ENCODE assay signal across 8 cellular contexts in genomic region chr4:38160487-38161207, GRCh38.
DNase-seq lines count a peak whose midpoint lies in the region; ATAC-seq, FAIRE-seq and TF ChIP-seq lines count a peak whose summit lies in the region.

No MANE protein-coding gene starts in this region.

- H3K4me1 ChIP-seq in Karpas-422 (ENCODE audit: low read length) (peaks cover 8% of the 10 kb centered on the region), upper lobe of right lung (peaks cover 1% of the 10 kb centered on the region), BE2C (peaks cover 4% of the 10 kb centered on the region; the same call in 1 of the 2 replicates)

- H3K9me2 ChIP-seq in Karpas-422 (replicated peaks; ENCODE audit: insufficient read depth, low read length): no peaks in the 10 kb centered on the region

- H3K4me3 ChIP-seq in Karpas-422 (ENCODE audit: low read length): no peak overlapping the region
- H3K4me3 ChIP-seq in upper lobe of right lung: no peak overlapping the region
- no peak overlapping the region for H3K4me3 ChIP-seq in BE2C (ENCODE audit: low read depth, low read length)

- intact Hi-C loops in upper lobe of right lung (cut with DNase I): loop anchor here (10.0 kb wide), 1 partner anchor 96 kb away; no protein-coding TSS in a partner anchor

- TF ChIP-seq POLR2A in GM12892 (IDR thresholded peaks at IDR 0.05; ENCODE audit: low read depth, low read length): no peak

- H3K27ac ChIP-seq in Karpas-422 (ENCODE audit: low read length) (no peak overlapping the region), upper lobe of right lung (no peak overlapping the region)

- ATAC-seq in T-helper 17 cell (peak; percentile 91), upper lobe of right lung (peak; percentile 80)

- no peaks in the 10 kb centered on the region for H3K79me2 ChIP-seq in Karpas-422 (ENCODE audit: low read length)

- H3K27me3 ChIP-seq in Karpas-422 (ENCODE audit: low read length) (0 out of 2 replicates have a peak, but pooled peaks cover 4% of the 10 kb centered on the region), upper lobe of right lung (no peaks in the 10 kb centered on the region), BE2C (no peaks in the 10 kb centered on the region)

- H3K4me1 Mint-ChIP-seq in T-helper 17 cell (peaks cover 24% of the 10 kb centered on the region), chondrocyte (ENCODE audit: low read depth) (peaks cover 22% of the 10 kb centered on the region)

- H2AFZ ChIP-seq in Karpas-422 (ENCODE audit: low read length): no peak overlapping the region

- H3K27ac Mint-ChIP-seq in T-helper 17 cell (peak overlapping the region; percentile 96), chondrocyte (ENCODE audit: unreplicated experiment) (peak overlapping the region; percentile 45)

- FAIRE-seq in GM12892 (lab: Jason Lieb, UNC): peak; percentile 72

- H3K9me3 ChIP-seq in Karpas-422 (ENCODE audit: low read length) (no peaks in the 10 kb centered on the region), T-helper 17 cell (ENCODE audit: control insufficient read depth, low read length, poor library complexity, severe bottlenecking) (peaks cover 5% of the 10 kb centered on the region), upper lobe of right lung (no peaks in the 10 kb centered on the region), BE2C (no peaks in the 10 kb centered on the region)

- no peaks in the 10 kb centered on the region for H3K27me3 Mint-ChIP-seq in T-helper 17 cell
- H3K27me3 Mint-ChIP-seq in chondrocyte (ENCODE audit: low read depth): no peaks in the 10 kb centered on the region

- no peak overlapping the region for H3K4me2 ChIP-seq in Karpas-422 (ENCODE audit: low read depth, low read length, poor library complexity, severe bottlenecking)

- TF ChIP-seq CTCF in chondrocyte (IDR thresholded peaks at IDR 0.05) (no peak), upper lobe of right lung (IDR thresholded peaks at IDR 0.05) (no peak), BE2C (IDR thresholded peaks at IDR 0.05; ENCODE audit: low read depth, low read length) (no peak)

- no peaks in the 10 kb centered on the region for H4K20me1 ChIP-seq in Karpas-422 (ENCODE audit: insufficient read depth, low read depth, low read length)

- H3K9me3 Mint-ChIP-seq in chondrocyte (ENCODE audit: low read depth): peaks cover 8% of the 10 kb centered on the region

- H3K4me3 Mint-ChIP-seq in T-helper 17 cell (no peak overlapping the region), chondrocyte (ENCODE audit: unreplicated experiment) (no peak overlapping the region)

- H3K36me3 ChIP-seq in Karpas-422 (ENCODE audit: insufficient read depth, low read length): no peaks in the 10 kb centered on the region
- H3K36me3 ChIP-seq in upper lobe of right lung: no peaks in the 10 kb centered on the region
- H3K36me3 ChIP-seq in BE2C: no peaks in the 10 kb centered on the region

- H3K36me3 Mint-ChIP-seq in T-helper 17 cell (ENCODE audit: low read depth) (peaks cover 3% of the 10 kb centered on the region), chondrocyte (ENCODE audit: low read depth) (peaks cover 4% of the 10 kb centered on the region)

- DNase-seq in GM12892 (ENCODE audit: insufficient read length) (peak; percentile 32), H4 (ENCODE audit: low spot score) (peak; percentile 69), Karpas-422 (peak; percentile 60), T-helper 17 cell (peak in 2 of 3 donors; percentile 19 to 46), chondrocyte (ENCODE audit: low spot score) (no peak), lung microvascular endothelial cell (ENCODE audit: low read depth in 2 of 2) (peak; percentile 93 to 96), upper lobe of right lung (no peak), BE2C (no peak)

- H3K9ac ChIP-seq in Karpas-422 (ENCODE audit: low read length): no peak overlapping the region

Comparison
In these comparisons a context has a peak if more than half of its experiments do, and no peak if none do; other contexts are left out.
1. DNase-seq: peak in GM12892 (single experiment), H4 (single experiment), Karpas-422 (single experiment), T-helper 17 cell (2 of 3) and lung microvascular endothelial cell (2 of 2); none in chondrocyte (single experiment), upper lobe of right lung (single experiment) and BE2C (single experiment).